8 cellular contexts compared by ENCODE assay signal in genomic region chr3:196666001-196666867, GRCh38. TPM values are rescaled to one million over a fixed set of nuclear protein-coding genes. Genes with fewer than 3 reads are reported as not detected.
DNase-seq lines count a peak whose midpoint lies in the region; ATAC-seq, FAIRE-seq and TF ChIP-seq lines count a peak whose summit lies in the region.

No MANE protein-coding gene starts in this region.

- H3K27me3 ChIP-seq in BLaER1 (no peaks in the 10 kb centered on the region), RWPE2 (ENCODE audit: insufficient read depth, poor library complexity, severe bottlenecking) (no peaks in the 10 kb centered on the region)

- TF ChIP-seq CTCF in RWPE2 (IDR thresholded peaks at IDR 0.05; ENCODE audit: poor library complexity, severe bottlenecking), result no peak

- H3K4me1 ChIP-seq in BLaER1 (peaks cover 71% of the 10 kb centered on the region), RWPE2 (ENCODE audit: insufficient read depth, poor library complexity, severe bottlenecking) (peaks cover 11% of the 10 kb centered on the region)

- H3K9me3 ChIP-seq in BLaER1 (no peaks in the 10 kb centered on the region), RWPE2 (ENCODE audit: severe bottlenecking) (no peaks in the 10 kb centered on the region)

- H3K27ac ChIP-seq in BLaER1, result peak overlapping the region; percentile 44
- H3K27ac ChIP-seq in RWPE2 (ENCODE audit: poor library complexity, severe bottlenecking), result peak overlapping the region; percentile 6

- H3K4me2 ChIP-seq in BLaER1, result peak overlapping the region; percentile 54

- H3K36me3 ChIP-seq in BLaER1 (peaks cover 31% of the 10 kb centered on the region), RWPE2 (ENCODE audit: low read depth) (no peaks in the 10 kb centered on the region)

- in situ Hi-C loops in KBM-7 (cut with MboI; ENCODE audit: low pct_unique_long_range_greater_than_20kb, low sequenced_read_pairs), result no loop called here

- H4K20me1 ChIP-seq in BLaER1, result peaks cover 17% of the 10 kb centered on the region

- intact Hi-C loops in head of caudate nucleus (cut with DNase I), result no loop called here

- DNase-seq in KBM-7, result peak; percentile 96
- no peak for DNase-seq in RWPE2 (ENCODE audit: low spot score)
- DNase-seq in head of caudate nucleus, result peak in 25 of 42 donors; percentile 9 to 57 (median 38)
- no peak for DNase-seq in activated naive CD4-positive, alpha-beta T cell treated with Interleukin-2 at 50 U/mL for 16 hours
- DNase-seq in activated T-cell treated with anti-CD3 and anti-CD28 coated beads, Interleukin-2, amount 50 U/mL, for 1 hour, result no peak
- DNase-seq in GM12892 (ENCODE audit: insufficient read length), result no peak
- DNase-seq in CD1c-positive myeloid dendritic cell (ENCODE audit: extremely low spot score), result no peak

- peak; percentile 91 for ATAC-seq in RWPE2 (ENCODE audit: low read depth)

- H3K4me3 ChIP-seq in BLaER1, result no peak overlapping the region
- no peak overlapping the region for H3K4me3 ChIP-seq in RWPE2 (ENCODE audit: severe bottlenecking)

- no peak for TF ChIP-seq POLR2A in GM12892 (IDR thresholded peaks at IDR 0.05; ENCODE audit: low read depth, low read length)

- no peak for FAIRE-seq in GM12892 (lab: Jason Lieb, UNC)

- H3K9ac ChIP-seq in BLaER1, result peak overlapping the region; percentile 15; the same call in 1 of the 2 replicates

RNA-seq across cellular contexts. Expression of gene NRROS, which starts 26.7 kb away (rescaled TPM):
- polyA plus RNA-seq in GM12892 (2012; ENCODE audit: missing spikeins), result 11.6 TPM

RNA-seq across cellular contexts. Expression of gene CEP19, which starts 45.8 kb away (rescaled TPM):
- polyA plus RNA-seq in GM12892 (2012; ENCODE audit: missing spikeins), result 4.4 TPM

RNA-seq across cellular contexts. Expression of gene PIGX, which starts 45.9 kb away (rescaled TPM):
- 26.4 TPM for polyA plus RNA-seq in GM12892 (2012; ENCODE audit: missing spikeins)

Comparison
In these comparisons a context has a peak if more than half of its experiments do, and no peak if none do; other contexts are left out.
1. DNase-seq: peak in KBM-7 (single experiment) and head of caudate nucleus (25 of 42); none in RWPE2 (single experiment), activated naive CD4-positive, alpha-beta T cell treated with Interleukin-2 at 50 U/mL for 16 hours (single experiment), activated T-cell treated with anti-CD3 and anti-CD28 coated beads, Interleukin-2, amount 50 U/mL, for 1 hour (single experiment), GM12892 (single experiment) and CD1c-positive myeloid dendritic cell (single experiment).